In genomic region chr2:179344280-179344961, GRCh38 we compare ENCODE assay signal across 11 cellular contexts.
A peak's percentile ranks its signal among the peaks of the same experiment; 100 is the strongest.
DNase-seq lines count a peak whose midpoint lies in the region; ATAC-seq and TF ChIP-seq lines count a peak whose summit lies in the region.
"Had no signal": no experiment of that assay in that cellular context is flagged by ENCODE, and none has a peak within 500 bp of the region (broad histone marks: within the 10 kb centered on the region; RNA-seq: fewer than 3 reads in every experiment).

No MANE protein-coding gene starts in this region.

- H3K4me1 ChIP-seq in SJSA1 (replicated peaks) (peaks cover 10% of the 10 kb centered on the region), gastroesophageal sphincter (peaks cover 10 to 62% (median 14%) of the 10 kb centered on the region in 3 donors), suprapubic skin (peaks cover 12% of the 10 kb centered on the region)

- H3K27me3 ChIP-seq in SJSA1 (replicated peaks) (no peaks in the 10 kb centered on the region), gastroesophageal sphincter (no peaks in the 10 kb centered on the region), suprapubic skin (no peaks in the 10 kb centered on the region)

- TF ChIP-seq CTCF in gastroesophageal sphincter (IDR thresholded peaks at IDR 0.05), result peak in 2 of 4 experiments; percentile 18 to 32
- no peak for TF ChIP-seq CTCF in suprapubic skin (IDR thresholded peaks at IDR 0.05)

- WGBS in gastroesophageal sphincter (ENCODE audit: low coverage in 1 of 2), 2 donors, result 17 to 23% methylated on average over 2 to 4 of the region's 4 CpGs
- WGBS in suprapubic skin, result 43% methylated on average over 4 of the region's 4 CpGs

- H3K27ac ChIP-seq in SJSA1, result peak overlapping the region; percentile 14; the same call in 1 of the 2 replicates
- peak overlapping the region; percentile 73 to 80 (median 77) for H3K27ac ChIP-seq in gastroesophageal sphincter
- H3K27ac ChIP-seq in suprapubic skin, result no peak overlapping the region

- TF ChIP-seq POLR2A in gastroesophageal sphincter (IDR thresholded peaks at IDR 0.05), result no peak
- no peak for TF ChIP-seq POLR2A in suprapubic skin (IDR thresholded peaks at IDR 0.05)

- ATAC-seq in gastroesophageal sphincter, result peak; percentile 67
- peak; percentile 81 for ATAC-seq in sciatic nerve
- ATAC-seq in GM21390 (IDR thresholded peaks at IDR 0.05; ENCODE audit: unreplicated experiment), result no peak
- no peak for ATAC-seq in GM18873 (IDR thresholded peaks at IDR 0.05; ENCODE audit: low FRiP score, unreplicated experiment)

- H3K4me3 ChIP-seq in SJSA1 (no peak overlapping the region), gastroesophageal sphincter (no peak overlapping the region), suprapubic skin (no peak overlapping the region)

- H3K9me3 ChIP-seq in SJSA1 (replicated peaks) (no peaks in the 10 kb centered on the region), gastroesophageal sphincter (no peaks in the 10 kb centered on the region), suprapubic skin (no peaks in the 10 kb centered on the region)

- DNase-seq in ELR (ENCODE audit: low read depth), result peak; percentile 11
- DNase-seq in SJSA1 (ENCODE audit: low read depth in 1 of 2, low spot score in 2 of 2), result no peak
- no peak for DNase-seq in sciatic nerve (ENCODE audit: low spot score)
- no peak for DNase-seq in T-helper 2 cell
- no peak for DNase-seq in suprapubic skin (ENCODE audit: low spot score in 2 of 2)
- DNase-seq: activated CD8-positive, alpha-beta memory T cell treated with anti-CD3 and anti-CD28 coated beads, Interleukin-2, amount 50 U/mL, for 48 hours; GDM1; naive B cell had no signal

- intact Hi-C loops in sciatic nerve (cut with DNase I), result no loop called here

- H3K36me3 ChIP-seq in SJSA1, result no peaks in the 10 kb centered on the region
- H3K36me3 ChIP-seq in gastroesophageal sphincter, result no peaks in the 10 kb centered on the region
- H3K36me3 ChIP-seq in suprapubic skin, result no peaks in the 10 kb centered on the region

- TF ChIP-seq EP300 in gastroesophageal sphincter (IDR thresholded peaks at IDR 0.05) (no peak), suprapubic skin (IDR thresholded peaks at IDR 0.05) (no peak)

Comparison
In these comparisons a context has a peak if more than half of its experiments do, and no peak if none do; other contexts are left out.
1. ATAC-seq: peak in gastroesophageal sphincter (single experiment) and sciatic nerve (single experiment); none in GM21390 (single experiment) and GM18873 (single experiment).